Comparison of ENCODE assay signal across 8 cellular contexts in genomic region chr1:145978860-145979745, GRCh38. TPM values are rescaled to one million over a fixed set of nuclear protein-coding genes. Genes with fewer than 3 reads are reported as not detected.
DNase-seq lines count a peak whose midpoint lies in the region; ATAC-seq and TF ChIP-seq lines count a peak whose summit lies in the region.

No MANE protein-coding gene starts in this region.

- H3K9me3 ChIP-seq in H9 (ENCODE audit: control insufficient read depth, low read depth, low read length) (no peaks in the 10 kb centered on the region), upper lobe of left lung (no peaks in the 10 kb centered on the region)

- H3K23me2 ChIP-seq in H9 (ENCODE audit: insufficient read length, low read depth, low read length, poor library complexity, severe bottlenecking) = no peaks in the 10 kb centered on the region

- no peaks in the 10 kb centered on the region for H3K79me1 ChIP-seq in H9 (ENCODE audit: insufficient read depth, low read depth, low read length, poor library complexity, severe bottlenecking)

- no peak overlapping the region for H2BK5ac ChIP-seq in H9 (ENCODE audit: insufficient read length, low read length)

- peak overlapping the region in 2 of 4 donors; percentile 25 to 33 for H3K4me3 ChIP-seq in upper lobe of left lung

- peaks cover 7 to 17% of the 10 kb centered on the region in 2 experiments for H3K4me1 Mint-ChIP-seq in H9
- H3K4me1 Mint-ChIP-seq in activated naive CD8-positive, alpha-beta T cell treated with anti-CD3 and anti-CD28 coated beads for 36 hours = peaks cover 32% of the 10 kb centered on the region
- peaks cover 6% of the 10 kb centered on the region for H3K4me1 Mint-ChIP-seq in osteocyte (ENCODE audit: unreplicated experiment)

- peaks cover 5% of the 10 kb centered on the region for H3K27me3 Mint-ChIP-seq in H9 (ENCODE audit: low read depth)
- H3K27me3 Mint-ChIP-seq in activated naive CD8-positive, alpha-beta T cell treated with anti-CD3 and anti-CD28 coated beads for 36 hours = no peaks in the 10 kb centered on the region
- no peaks in the 10 kb centered on the region for H3K27me3 Mint-ChIP-seq in osteocyte (ENCODE audit: unreplicated experiment)

- peak; percentile 60 for TF ChIP-seq CTCF in H9 (conservative IDR thresholded peaks at IDR 0.05)
- peak; percentile 54 for TF ChIP-seq CTCF in osteocyte (IDR thresholded peaks at IDR 0.05)
- peak in 1 of 6 experiments; percentile 34 for TF ChIP-seq CTCF in upper lobe of left lung (IDR thresholded peaks at IDR 0.05)

- H3K4me3 Mint-ChIP-seq in H9 (no peak overlapping the region), osteocyte (ENCODE audit: unreplicated experiment) (no peak overlapping the region)
- H3K4me3 Mint-ChIP-seq in activated naive CD8-positive, alpha-beta T cell treated with anti-CD3 and anti-CD28 coated beads for 36 hours = no peak overlapping the region

- H3K27ac ChIP-seq in H9 (ENCODE audit: insufficient read length, low read depth, low read length) (peak overlapping the region; percentile 95), upper lobe of left lung (peak overlapping the region; percentile 94 to 98 (median 98))

- H3K36me3 Mint-ChIP-seq in H9 (ENCODE audit: insufficient read depth in 1 of 3, low read depth in 3 of 3) (no peaks in the 10 kb centered on the region), osteocyte (ENCODE audit: unreplicated experiment) (no peaks in the 10 kb centered on the region)
- H3K36me3 Mint-ChIP-seq in activated naive CD8-positive, alpha-beta T cell treated with anti-CD3 and anti-CD28 coated beads for 36 hours = peaks cover 10% of the 10 kb centered on the region

- no peak overlapping the region for H2AFZ ChIP-seq in H9 (ENCODE audit: low read length)

- H3K4me1 ChIP-seq in H9 (ENCODE audit: insufficient read depth, low read length) (peaks cover 7% of the 10 kb centered on the region), upper lobe of left lung (peaks cover 63 to 68% (median 66%) of the 10 kb centered on the region in 4 donors)

- H3K4ac ChIP-seq in H9 (ENCODE audit: low read depth, low read length) = no peak overlapping the region

- WGBS in H9 (ENCODE audit: extremely low coverage, insufficient read length, low lambda C conversion rate) = no CpG with 5 or more reads among the region's 9 CpGs
- WGBS in upper lobe of left lung, 2 donors = 6% methylated on average over 9 of the region's 9 CpGs

- peak in 2 of 4 donors; percentile 67 to 89 for TF ChIP-seq POLR2A in upper lobe of left lung (IDR thresholded peaks at IDR 0.05)

- H4K20me1 ChIP-seq in H9 (ENCODE audit: control insufficient read depth, insufficient read depth, insufficient read length) = no peaks in the 10 kb centered on the region

- peak overlapping the region; percentile 1 for H2BK12ac ChIP-seq in H9 (ENCODE audit: insufficient read length, low read depth, low read length)

- no peaks in the 10 kb centered on the region for H3K79me2 ChIP-seq in H9 (ENCODE audit: insufficient read depth, low read length)

- no peak overlapping the region for H3K56ac ChIP-seq in H9 (ENCODE audit: insufficient read length, low read depth, low read length)

- H3K27ac Mint-ChIP-seq in H9 (no peak overlapping the region), osteocyte (ENCODE audit: unreplicated experiment) (no peak overlapping the region)
- H3K27ac Mint-ChIP-seq in activated naive CD8-positive, alpha-beta T cell treated with anti-CD3 and anti-CD28 coated beads for 36 hours = no peak overlapping the region

- H2AK5ac ChIP-seq in H9 (ENCODE audit: insufficient read length, low read length) = no peak overlapping the region

- H3T11ph ChIP-seq in H9 (ENCODE audit: low read length) = peak overlapping the region; percentile 23

- H3K27me3 ChIP-seq in H9 (ENCODE audit: insufficient read depth, low read length) = no peaks in the 10 kb centered on the region
- H3K27me3 ChIP-seq in upper lobe of left lung = no peaks in the 10 kb centered on the region

- H3K4me2 ChIP-seq in H9 (ENCODE audit: insufficient read depth, insufficient read length, low read length) = peak overlapping the region; percentile 42

- H3K14ac ChIP-seq in H9 (ENCODE audit: insufficient read depth, low read length) = peak overlapping the region; percentile 13; the same call in 1 of the 2 replicates

- no peak overlapping the region for H2BK15ac ChIP-seq in H9 (ENCODE audit: low read depth, low read length)

- peak; percentile 46 to 97 (median 76) for TF ChIP-seq EP300 in upper lobe of left lung (IDR thresholded peaks at IDR 0.05)

- H3K9me3 Mint-ChIP-seq in H9 = no peaks in the 10 kb centered on the region
- no peaks in the 10 kb centered on the region for H3K9me3 Mint-ChIP-seq in activated naive CD8-positive, alpha-beta T cell treated with anti-CD3 and anti-CD28 coated beads for 36 hours
- H3K9me3 Mint-ChIP-seq in osteocyte (ENCODE audit: unreplicated experiment) = no peaks in the 10 kb centered on the region

- H3K18ac ChIP-seq in H9 (ENCODE audit: insufficient read length, low read depth, low read length) = peak overlapping the region; percentile 32

- no peak overlapping the region for H2BK20ac ChIP-seq in H9 (ENCODE audit: low read depth, low read length, poor library complexity, severe bottlenecking)

- H4K8ac ChIP-seq in H9 (replicated peaks; ENCODE audit: insufficient read length, low read depth, low read length) = peak overlapping the region; percentile 10

- H3K9ac ChIP-seq in H9 (ENCODE audit: extremely low read depth, insufficient read length, low read length) = peak overlapping the region; percentile 28

- no peaks in the 10 kb centered on the region for H3K36me3 ChIP-seq in upper lobe of left lung

- intact Hi-C loops in Right ventricle myocardium inferior (cut with DNase I) = loop anchor here (1.0 kb wide), 1 partner anchor 20 kb away; no protein-coding TSS in a partner anchor

- peak overlapping the region; percentile 17 for H4K5ac ChIP-seq in H9 (ENCODE audit: insufficient read length, low read depth, low read length)

- no peak overlapping the region for H4K91ac ChIP-seq in H9 (ENCODE audit: insufficient read length, low read depth, low read length)

- no peak overlapping the region for H2BK120ac ChIP-seq in H9 (ENCODE audit: low read depth, low read length, poor library complexity, severe bottlenecking)

- DNase-seq in GDM1 (lab: John Stamatoyannopoulos, UW) (peak; percentile 98), H9 (peak; percentile 95), M059J (ENCODE audit: low read depth) (peak; percentile 100), SK-N-DZ (ENCODE audit: low spot score) (peak; percentile 99), Right ventricle myocardium inferior (ENCODE audit: missing footprints) (peak; percentile 95), osteocyte (ENCODE audit: extremely low spot score, unreplicated experiment) (peak; percentile 95), upper lobe of left lung (peak in 1 of 2 donors; percentile 98)
- DNase-seq in activated naive CD8-positive, alpha-beta T cell treated with anti-CD3 and anti-CD28 coated beads for 36 hours = peak; percentile 85

- no peak overlapping the region for H3K23ac ChIP-seq in H9 (ENCODE audit: insufficient read length, low read depth, low read length)

- ATAC-seq in Right ventricle myocardium inferior (peak; percentile 94), upper lobe of left lung (ENCODE audit: low FRiP score in 2 of 2) (peak; percentile 96)

RNA-seq across cellular contexts. Expression of gene POLR3GL, which starts 14.6 kb away (rescaled TPM):
- total RNA-seq in H9 (2021) (6.0 and 7.9 TPM in 2 replicates), Right ventricle myocardium inferior (49.1 TPM), osteocyte (21.7 and 22.4 TPM in 2 replicates), upper lobe of left lung (10 to 100 TPM; 18.7 to 25.7 (median 22.5) TPM)
- 23.1 and 28.9 TPM in 2 replicates for total RNA-seq in M059J (2014; rRNA removed; shearing (Covaris generic))
- polyA plus RNA-seq in SK-N-DZ (2014; cell fraction: cytosol; rRNA removed) = 9.5 and 10.6 TPM in 2 replicates
- polyA plus RNA-seq in SK-N-DZ (2014; cell fraction: nucleus; rRNA removed) = 7.5 and 11.4 TPM in 2 replicates
- 10 to 100 TPM; 21.1 to 21.9 TPM for total RNA-seq in activated naive CD8-positive, alpha-beta T cell treated with anti-CD3 and anti-CD28 coated beads for 36 hours

RNA-seq across cellular contexts. Expression of gene ANKRD34A, which starts 14.7 kb away (rescaled TPM):
- total RNA-seq in H9 (2021) (0.20 and 0.39 TPM in 2 replicates), Right ventricle myocardium inferior (0.62 TPM), osteocyte (1.1 and 1.2 TPM in 2 replicates), upper lobe of left lung (1 to 10 TPM in 2 of 6 donors, under 1 TPM in 4; 0.30 to 2.6 (median 0.73) TPM)
- 0.59 and 1.7 TPM in 2 replicates for total RNA-seq in M059J (2014; rRNA removed; shearing (Covaris generic))
- polyA plus RNA-seq in SK-N-DZ (2014; cell fraction: cytosol; rRNA removed) = 0.55 and 0.71 TPM in 2 replicates
- 0.46 and 0.58 TPM in 2 replicates for polyA plus RNA-seq in SK-N-DZ (2014; cell fraction: nucleus; rRNA removed)
- total RNA-seq in activated naive CD8-positive, alpha-beta T cell treated with anti-CD3 and anti-CD28 coated beads for 36 hours = 10 to 100 TPM in 1 of 2 experiments, 1 to 10 TPM in 1; 9.3 to 10.3 TPM

RNA-seq across cellular contexts. Expression of gene TXNIP, which starts 17.3 kb away (rescaled TPM):
- total RNA-seq in H9 (2021) (20.8 and 23.2 TPM in 2 replicates), Right ventricle myocardium inferior (1,017 TPM), osteocyte (246 and 274 TPM in 2 replicates), upper lobe of left lung (1,000 to 10,000 TPM in 3 of 6 donors, 100 to 1,000 TPM in 3; 703 to 1,481 (median 910) TPM)
- total RNA-seq in M059J (2014; rRNA removed; shearing (Covaris generic)) = 651 and 749 TPM in 2 replicates
- 124 and 144 TPM in 2 replicates for polyA plus RNA-seq in SK-N-DZ (2014; cell fraction: cytosol; rRNA removed)
- 185 and 202 TPM in 2 replicates for polyA plus RNA-seq in SK-N-DZ (2014; cell fraction: nucleus; rRNA removed)
- 100 to 1,000 TPM; 228 to 231 TPM for total RNA-seq in activated naive CD8-positive, alpha-beta T cell treated with anti-CD3 and anti-CD28 coated beads for 36 hours

RNA-seq across cellular contexts. Expression of gene LIX1L, which starts 21.3 kb away (rescaled TPM):
- total RNA-seq in H9 (2021) = 5.9 TPM in 2 replicates
- total RNA-seq in M059J (2014; rRNA removed; shearing (Covaris generic)) = 24.7 and 39.2 TPM in 2 replicates
- 22.4 and 25.6 TPM in 2 replicates for polyA plus RNA-seq in SK-N-DZ (2014; cell fraction: cytosol; rRNA removed)
- 3.5 and 6.5 TPM in 2 replicates for polyA plus RNA-seq in SK-N-DZ (2014; cell fraction: nucleus; rRNA removed)
- 10 to 100 TPM; 37.6 to 38.3 TPM for total RNA-seq in activated naive CD8-positive, alpha-beta T cell treated with anti-CD3 and anti-CD28 coated beads for 36 hours
- 25.8 TPM for total RNA-seq in Right ventricle myocardium inferior
- total RNA-seq in osteocyte = 52.2 and 54.0 TPM in 2 replicates
- total RNA-seq in upper lobe of left lung = 10 to 100 TPM in 5 of 6 donors, 1 to 10 TPM in 1; 5.2 to 35.6 (median 16.5) TPM

RNA-seq across cellular contexts. Expression of gene HJV, which starts 42.4 kb away (rescaled TPM):
- total RNA-seq in H9 (2021) = not detected in 2 replicates
- total RNA-seq in M059J (2014; rRNA removed; shearing (Covaris generic)) = not detected in 2 replicates
- not detected in 2 replicates for polyA plus RNA-seq in SK-N-DZ (2014; cell fraction: cytosol; rRNA removed)
- not detected in 2 replicates for polyA plus RNA-seq in SK-N-DZ (2014; cell fraction: nucleus; rRNA removed)
- not detected for total RNA-seq in activated naive CD8-positive, alpha-beta T cell treated with anti-CD3 and anti-CD28 coated beads for 36 hours
- total RNA-seq in Right ventricle myocardium inferior = 71.0 TPM
- total RNA-seq in osteocyte = not detected in 2 replicates
- total RNA-seq in upper lobe of left lung = not detected
